1 cellular context compared by ENCODE assay signal in the genomic region with DNA sequence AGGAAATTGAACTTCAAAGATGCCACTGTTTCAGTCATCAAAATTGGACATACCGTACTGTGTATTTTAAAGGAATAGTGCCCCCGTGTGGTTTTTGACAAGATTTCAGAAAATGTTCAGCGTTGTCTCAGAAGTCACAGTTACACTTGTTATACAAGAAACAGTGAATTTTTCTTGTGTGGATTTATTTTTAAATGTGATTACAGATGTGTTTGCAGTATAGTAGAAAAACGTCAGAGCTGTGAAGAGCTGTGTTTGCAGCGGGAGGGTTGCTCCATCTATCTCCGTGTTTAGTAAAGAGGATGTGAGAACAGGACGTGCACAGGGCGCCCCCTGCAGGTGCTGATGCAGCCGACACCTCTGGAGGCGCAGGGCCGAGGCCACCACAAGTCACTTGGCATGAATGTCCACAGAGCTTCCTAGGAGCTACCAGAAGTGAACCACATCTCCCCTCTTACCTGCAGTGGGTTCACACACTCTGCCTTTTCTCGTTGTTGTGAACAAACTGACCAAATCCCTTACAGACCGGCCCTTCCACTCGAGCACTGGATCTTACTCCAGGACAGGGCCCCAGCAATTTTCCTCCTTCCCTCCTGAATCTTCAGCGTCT.
TF ChIP-seq lines count a peak whose summit lies in the region.

No MANE protein-coding gene starts in this region.

TF ChIP-seq in HepG2, 621 proteins besides CTCF, POLR2A, EP300 and RAD21 (continued from another document and continues in another):
- TF ChIP-seq, protein P1, sequence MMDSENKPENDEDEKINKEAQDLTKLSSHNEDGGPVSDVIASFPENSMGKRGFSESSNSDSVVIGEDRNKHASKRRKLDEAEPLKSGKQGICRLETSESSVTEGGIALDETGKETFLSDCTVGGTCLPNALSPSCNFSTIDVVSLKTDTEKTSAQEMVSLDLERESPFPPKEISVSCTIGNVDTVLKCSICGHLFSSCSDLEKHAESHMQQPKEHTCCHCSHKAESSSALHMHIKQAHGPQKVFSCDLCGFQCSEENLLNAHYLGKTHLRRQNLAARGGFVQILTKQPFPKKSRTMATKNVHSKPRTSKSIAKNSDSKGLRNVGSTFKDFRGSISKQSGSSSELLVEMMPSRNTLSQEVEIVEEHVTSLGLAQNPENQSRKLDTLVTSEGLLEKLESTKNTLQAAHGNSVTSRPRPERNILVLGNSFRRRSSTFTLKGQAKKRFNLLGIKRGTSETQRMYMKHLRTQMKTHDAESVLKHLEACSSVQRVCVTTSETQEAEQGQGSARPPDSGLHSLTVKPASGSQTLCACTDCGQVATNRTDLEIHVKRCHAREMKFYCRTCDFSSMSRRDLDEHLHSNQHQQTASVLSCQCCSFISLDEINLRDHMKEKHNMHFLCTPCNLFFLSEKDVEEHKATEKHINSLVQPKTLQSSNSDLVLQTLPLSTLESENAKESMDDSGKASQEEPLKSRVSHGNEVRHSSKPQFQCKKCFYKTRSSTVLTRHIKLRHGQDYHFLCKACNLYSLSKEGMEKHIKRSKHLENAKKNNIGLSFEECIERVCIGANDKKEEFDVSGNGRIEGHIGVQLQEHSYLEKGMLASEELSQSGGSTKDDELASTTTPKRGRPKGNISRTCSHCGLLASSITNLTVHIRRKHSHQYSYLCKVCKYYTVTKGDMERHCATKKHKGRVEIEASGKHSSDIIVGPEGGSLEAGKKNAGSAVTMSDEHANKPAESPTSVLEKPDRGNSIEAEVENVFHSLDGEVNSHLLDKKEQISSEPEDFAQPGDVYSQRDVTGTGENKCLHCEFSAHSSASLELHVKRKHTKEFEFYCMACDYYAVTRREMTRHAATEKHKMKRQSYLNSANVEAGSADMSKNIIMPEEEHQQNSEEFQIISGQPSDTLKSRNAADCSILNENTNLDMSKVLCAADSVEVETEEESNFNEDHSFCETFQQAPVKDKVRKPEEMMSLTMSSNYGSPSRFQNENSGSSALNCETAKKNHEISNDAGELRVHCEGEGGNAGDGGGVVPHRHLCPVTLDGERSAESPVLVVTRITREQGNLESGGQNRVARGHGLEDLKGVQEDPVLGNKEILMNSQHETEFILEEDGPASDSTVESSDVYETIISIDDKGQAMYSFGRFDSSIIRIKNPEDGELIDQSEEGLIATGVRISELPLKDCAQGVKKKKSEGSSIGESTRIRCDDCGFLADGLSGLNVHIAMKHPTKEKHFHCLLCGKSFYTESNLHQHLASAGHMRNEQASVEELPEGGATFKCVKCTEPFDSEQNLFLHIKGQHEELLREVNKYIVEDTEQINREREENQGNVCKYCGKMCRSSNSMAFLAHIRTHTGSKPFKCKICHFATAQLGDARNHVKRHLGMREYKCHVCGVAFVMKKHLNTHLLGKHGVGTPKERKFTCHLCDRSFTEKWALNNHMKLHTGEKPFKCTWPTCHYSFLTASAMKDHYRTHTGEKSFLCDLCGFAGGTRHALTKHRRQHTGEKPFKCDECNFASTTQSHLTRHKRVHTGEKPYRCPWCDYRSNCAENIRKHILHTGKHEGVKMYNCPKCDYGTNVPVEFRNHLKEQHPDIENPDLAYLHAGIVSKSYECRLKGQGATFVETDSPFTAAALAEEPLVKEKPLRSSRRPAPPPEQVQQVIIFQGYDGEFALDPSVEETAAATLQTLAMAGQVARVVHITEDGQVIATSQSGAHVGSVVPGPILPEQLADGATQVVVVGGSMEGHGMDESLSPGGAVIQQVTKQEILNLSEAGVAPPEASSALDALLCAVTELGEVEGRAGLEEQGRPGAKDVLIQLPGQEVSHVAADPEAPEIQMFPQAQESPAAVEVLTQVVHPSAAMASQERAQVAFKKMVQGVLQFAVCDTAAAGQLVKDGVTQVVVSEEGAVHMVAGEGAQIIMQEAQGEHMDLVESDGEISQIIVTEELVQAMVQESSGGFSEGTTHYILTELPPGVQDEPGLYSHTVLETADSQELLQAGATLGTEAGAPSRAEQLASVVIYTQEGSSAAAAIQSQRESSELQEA (CRISPR knock-in tag; IDR thresholded peaks at IDR 0.05; ENCODE audit: not compliant biosample characterization), result peak; percentile 50
- TF ChIP-seq, protein P2, sequence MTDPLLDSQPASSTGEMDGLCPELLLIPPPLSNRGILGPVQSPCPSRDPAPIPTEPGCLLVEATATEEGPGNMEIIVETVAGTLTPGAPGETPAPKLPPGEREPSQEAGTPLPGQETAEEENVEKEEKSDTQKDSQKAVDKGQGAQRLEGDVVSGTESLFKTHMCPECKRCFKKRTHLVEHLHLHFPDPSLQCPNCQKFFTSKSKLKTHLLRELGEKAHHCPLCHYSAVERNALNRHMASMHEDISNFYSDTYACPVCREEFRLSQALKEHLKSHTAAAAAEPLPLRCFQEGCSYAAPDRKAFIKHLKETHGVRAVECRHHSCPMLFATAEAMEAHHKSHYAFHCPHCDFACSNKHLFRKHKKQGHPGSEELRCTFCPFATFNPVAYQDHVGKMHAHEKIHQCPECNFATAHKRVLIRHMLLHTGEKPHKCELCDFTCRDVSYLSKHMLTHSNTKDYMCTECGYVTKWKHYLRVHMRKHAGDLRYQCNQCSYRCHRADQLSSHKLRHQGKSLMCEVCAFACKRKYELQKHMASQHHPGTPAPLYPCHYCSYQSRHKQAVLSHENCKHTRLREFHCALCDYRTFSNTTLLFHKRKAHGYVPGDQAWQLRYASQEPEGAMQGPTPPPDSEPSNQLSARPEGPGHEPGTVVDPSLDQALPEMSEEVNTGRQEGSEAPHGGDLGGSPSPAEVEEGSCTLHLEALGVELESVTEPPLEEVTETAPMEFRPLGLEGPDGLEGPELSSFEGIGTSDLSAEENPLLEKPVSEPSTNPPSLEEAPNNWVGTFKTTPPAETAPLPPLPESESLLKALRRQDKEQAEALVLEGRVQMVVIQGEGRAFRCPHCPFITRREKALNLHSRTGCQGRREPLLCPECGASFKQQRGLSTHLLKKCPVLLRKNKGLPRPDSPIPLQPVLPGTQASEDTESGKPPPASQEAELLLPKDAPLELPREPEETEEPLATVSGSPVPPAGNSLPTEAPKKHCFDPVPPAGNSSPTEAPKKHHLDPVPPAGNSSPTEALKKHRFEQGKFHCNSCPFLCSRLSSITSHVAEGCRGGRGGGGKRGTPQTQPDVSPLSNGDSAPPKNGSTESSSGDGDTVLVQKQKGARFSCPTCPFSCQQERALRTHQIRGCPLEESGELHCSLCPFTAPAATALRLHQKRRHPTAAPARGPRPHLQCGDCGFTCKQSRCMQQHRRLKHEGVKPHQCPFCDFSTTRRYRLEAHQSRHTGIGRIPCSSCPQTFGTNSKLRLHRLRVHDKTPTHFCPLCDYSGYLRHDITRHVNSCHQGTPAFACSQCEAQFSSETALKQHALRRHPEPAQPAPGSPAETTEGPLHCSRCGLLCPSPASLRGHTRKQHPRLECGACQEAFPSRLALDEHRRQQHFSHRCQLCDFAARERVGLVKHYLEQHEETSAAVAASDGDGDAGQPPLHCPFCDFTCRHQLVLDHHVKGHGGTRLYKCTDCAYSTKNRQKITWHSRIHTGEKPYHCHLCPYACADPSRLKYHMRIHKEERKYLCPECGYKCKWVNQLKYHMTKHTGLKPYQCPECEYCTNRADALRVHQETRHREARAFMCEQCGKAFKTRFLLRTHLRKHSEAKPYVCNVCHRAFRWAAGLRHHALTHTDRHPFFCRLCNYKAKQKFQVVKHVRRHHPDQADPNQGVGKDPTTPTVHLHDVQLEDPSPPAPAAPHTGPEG (CRISPR knock-in tag; IDR thresholded peaks at IDR 0.05), result no peak
- TF ChIP-seq ATF7-NPFF (CRISPR knock-in tag; IDR thresholded peaks at IDR 0.05; ENCODE audit: low read depth), result peak; percentile 57; the same call in 1 of the 2 replicates
- TF ChIP-seq MYNN (CRISPR knock-in tag; IDR thresholded peaks at IDR 0.05; ENCODE audit: low read depth), result no peak
- TF ChIP-seq, protein P3, sequence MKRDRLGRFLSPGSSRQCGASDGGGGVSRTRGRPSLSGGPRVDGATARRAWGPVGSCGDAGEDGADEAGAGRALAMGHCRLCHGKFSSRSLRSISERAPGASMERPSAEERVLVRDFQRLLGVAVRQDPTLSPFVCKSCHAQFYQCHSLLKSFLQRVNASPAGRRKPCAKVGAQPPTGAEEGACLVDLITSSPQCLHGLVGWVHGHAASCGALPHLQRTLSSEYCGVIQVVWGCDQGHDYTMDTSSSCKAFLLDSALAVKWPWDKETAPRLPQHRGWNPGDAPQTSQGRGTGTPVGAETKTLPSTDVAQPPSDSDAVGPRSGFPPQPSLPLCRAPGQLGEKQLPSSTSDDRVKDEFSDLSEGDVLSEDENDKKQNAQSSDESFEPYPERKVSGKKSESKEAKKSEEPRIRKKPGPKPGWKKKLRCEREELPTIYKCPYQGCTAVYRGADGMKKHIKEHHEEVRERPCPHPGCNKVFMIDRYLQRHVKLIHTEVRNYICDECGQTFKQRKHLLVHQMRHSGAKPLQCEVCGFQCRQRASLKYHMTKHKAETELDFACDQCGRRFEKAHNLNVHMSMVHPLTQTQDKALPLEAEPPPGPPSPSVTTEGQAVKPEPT (CRISPR knock-in tag; IDR thresholded peaks at IDR 0.05; ENCODE audit: low read depth), result no peak
- TF ChIP-seq, protein P4, sequence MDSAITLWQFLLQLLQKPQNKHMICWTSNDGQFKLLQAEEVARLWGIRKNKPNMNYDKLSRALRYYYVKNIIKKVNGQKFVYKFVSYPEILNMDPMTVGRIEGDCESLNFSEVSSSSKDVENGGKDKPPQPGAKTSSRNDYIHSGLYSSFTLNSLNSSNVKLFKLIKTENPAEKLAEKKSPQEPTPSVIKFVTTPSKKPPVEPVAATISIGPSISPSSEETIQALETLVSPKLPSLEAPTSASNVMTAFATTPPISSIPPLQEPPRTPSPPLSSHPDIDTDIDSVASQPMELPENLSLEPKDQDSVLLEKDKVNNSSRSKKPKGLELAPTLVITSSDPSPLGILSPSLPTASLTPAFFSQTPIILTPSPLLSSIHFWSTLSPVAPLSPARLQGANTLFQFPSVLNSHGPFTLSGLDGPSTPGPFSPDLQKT (CRISPR knock-in tag; IDR thresholded peaks at IDR 0.05; ENCODE audit: borderline replicate concordance), result no peak
- no peak for TF ChIP-seq CBFB (CRISPR knock-in tag; IDR thresholded peaks at IDR 0.05)
- no peak; the same call in 1 of the 2 replicates for TF ChIP-seq ESRRA (CRISPR knock-in tag; IDR thresholded peaks at IDR 0.05; ENCODE audit: low read depth)
- TF ChIP-seq SIX4 (CRISPR knock-in tag; IDR thresholded peaks at IDR 0.05), result no peak
- TF ChIP-seq, protein P5, sequence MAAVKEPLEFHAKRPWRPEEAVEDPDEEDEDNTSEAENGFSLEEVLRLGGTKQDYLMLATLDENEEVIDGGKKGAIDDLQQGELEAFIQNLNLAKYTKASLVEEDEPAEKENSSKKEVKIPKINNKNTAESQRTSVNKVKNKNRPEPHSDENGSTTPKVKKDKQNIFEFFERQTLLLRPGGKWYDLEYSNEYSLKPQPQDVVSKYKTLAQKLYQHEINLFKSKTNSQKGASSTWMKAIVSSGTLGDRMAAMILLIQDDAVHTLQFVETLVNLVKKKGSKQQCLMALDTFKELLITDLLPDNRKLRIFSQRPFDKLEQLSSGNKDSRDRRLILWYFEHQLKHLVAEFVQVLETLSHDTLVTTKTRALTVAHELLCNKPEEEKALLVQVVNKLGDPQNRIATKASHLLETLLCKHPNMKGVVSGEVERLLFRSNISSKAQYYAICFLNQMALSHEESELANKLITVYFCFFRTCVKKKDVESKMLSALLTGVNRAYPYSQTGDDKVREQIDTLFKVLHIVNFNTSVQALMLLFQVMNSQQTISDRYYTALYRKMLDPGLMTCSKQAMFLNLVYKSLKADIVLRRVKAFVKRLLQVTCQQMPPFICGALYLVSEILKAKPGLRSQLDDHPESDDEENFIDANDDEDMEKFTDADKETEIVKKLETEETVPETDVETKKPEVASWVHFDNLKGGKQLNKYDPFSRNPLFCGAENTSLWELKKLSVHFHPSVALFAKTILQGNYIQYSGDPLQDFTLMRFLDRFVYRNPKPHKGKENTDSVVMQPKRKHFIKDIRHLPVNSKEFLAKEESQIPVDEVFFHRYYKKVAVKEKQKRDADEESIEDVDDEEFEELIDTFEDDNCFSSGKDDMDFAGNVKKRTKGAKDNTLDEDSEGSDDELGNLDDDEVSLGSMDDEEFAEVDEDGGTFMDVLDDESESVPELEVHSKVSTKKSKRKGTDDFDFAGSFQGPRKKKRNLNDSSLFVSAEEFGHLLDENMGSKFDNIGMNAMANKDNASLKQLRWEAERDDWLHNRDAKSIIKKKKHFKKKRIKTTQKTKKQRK (IDR thresholded peaks at IDR 0.05; ENCODE audit: low read length), result no peak
- TF ChIP-seq ZNF777 (CRISPR knock-in tag; IDR thresholded peaks at IDR 0.05), result no peak
- no peak for TF ChIP-seq ZNF264 (CRISPR knock-in tag; IDR thresholded peaks at IDR 0.05)
- TF ChIP-seq ETV6 (CRISPR knock-in tag; conservative IDR thresholded peaks at IDR 0.05), result no peak
- no peak for TF ChIP-seq ZNF138 (CRISPR knock-in tag; IDR thresholded peaks at IDR 0.05; ENCODE audit: low read depth)
- no peak for TF ChIP-seq JARID2 (CRISPR knock-in tag; IDR thresholded peaks at IDR 0.05; ENCODE audit: insufficient replicate concordance)
- no peak for TF ChIP-seq ZNF143 (CRISPR knock-in tag; IDR thresholded peaks at IDR 0.05)
- no peak for TF ChIP-seq FOSL1 (CRISPR knock-in tag; IDR thresholded peaks at IDR 0.05; ENCODE audit: borderline replicate concordance)
- 0 out of 2 replicates have a peak, but pooled peaks have one; percentile 47 for TF ChIP-seq ISL2 (CRISPR knock-in tag; IDR thresholded peaks at IDR 0.05)
- no peak for TF ChIP-seq ZSCAN30 (CRISPR knock-in tag; IDR thresholded peaks at IDR 0.05)
- TF ChIP-seq, protein P6, sequence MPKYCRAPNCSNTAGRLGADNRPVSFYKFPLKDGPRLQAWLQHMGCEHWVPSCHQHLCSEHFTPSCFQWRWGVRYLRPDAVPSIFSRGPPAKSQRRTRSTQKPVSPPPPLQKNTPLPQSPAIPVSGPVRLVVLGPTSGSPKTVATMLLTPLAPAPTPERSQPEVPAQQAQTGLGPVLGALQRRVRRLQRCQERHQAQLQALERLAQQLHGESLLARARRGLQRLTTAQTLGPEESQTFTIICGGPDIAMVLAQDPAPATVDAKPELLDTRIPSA (CRISPR knock-in tag; IDR thresholded peaks at IDR 0.05; ENCODE audit: borderline replicate concordance), result no peak
- TF ChIP-seq, protein P7, sequence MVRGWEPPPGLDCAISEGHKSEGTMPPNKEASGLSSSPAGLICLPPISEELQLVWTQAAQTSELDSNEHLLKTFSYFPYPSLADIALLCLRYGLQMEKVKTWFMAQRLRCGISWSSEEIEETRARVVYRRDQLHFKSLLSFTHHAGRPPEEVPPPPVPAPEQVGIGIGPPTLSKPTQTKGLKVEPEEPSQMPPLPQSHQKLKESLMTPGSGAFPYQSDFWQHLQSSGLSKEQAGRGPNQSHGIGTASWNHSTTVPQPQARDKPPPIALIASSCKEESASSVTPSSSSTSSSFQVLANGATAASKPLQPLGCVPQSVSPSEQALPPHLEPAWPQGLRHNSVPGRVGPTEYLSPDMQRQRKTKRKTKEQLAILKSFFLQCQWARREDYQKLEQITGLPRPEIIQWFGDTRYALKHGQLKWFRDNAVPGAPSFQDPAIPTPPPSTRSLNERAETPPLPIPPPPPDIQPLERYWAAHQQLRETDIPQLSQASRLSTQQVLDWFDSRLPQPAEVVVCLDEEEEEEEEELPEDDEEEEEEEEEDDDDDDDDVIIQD (CRISPR knock-in tag; IDR thresholded peaks at IDR 0.05; ENCODE audit: low read depth), result no peak
- TF ChIP-seq ZBTB42 (CRISPR knock-in tag; IDR thresholded peaks at IDR 0.05), result no peak
- TF ChIP-seq, protein P8, sequence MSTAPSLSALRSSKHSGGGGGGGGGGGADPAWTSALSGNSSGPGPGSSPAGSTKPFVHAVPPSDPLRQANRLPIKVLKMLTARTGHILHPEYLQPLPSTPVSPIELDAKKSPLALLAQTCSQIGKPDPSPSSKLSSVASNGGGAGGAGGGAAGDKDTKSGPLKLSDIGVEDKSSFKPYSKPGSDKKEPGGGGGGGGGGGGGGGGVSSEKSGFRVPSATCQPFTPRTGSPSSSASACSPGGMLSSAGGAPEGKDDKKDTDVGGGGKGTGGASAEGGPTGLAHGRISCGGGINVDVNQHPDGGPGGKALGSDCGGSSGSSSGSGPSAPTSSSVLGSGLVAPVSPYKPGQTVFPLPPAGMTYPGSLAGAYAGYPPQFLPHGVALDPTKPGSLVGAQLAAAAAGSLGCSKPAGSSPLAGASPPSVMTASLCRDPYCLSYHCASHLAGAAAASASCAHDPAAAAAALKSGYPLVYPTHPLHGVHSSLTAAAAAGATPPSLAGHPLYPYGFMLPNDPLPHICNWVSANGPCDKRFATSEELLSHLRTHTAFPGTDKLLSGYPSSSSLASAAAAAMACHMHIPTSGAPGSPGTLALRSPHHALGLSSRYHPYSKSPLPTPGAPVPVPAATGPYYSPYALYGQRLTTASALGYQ (CRISPR knock-in tag; IDR thresholded peaks at IDR 0.05), result no peak
- no peak for TF ChIP-seq TAF1 (CRISPR knock-in tag; IDR thresholded peaks at IDR 0.05)
- no peak for TF ChIP-seq SALL2 (CRISPR knock-in tag; IDR thresholded peaks at IDR 0.05)
